Comparison of ENCODE assay signal across 19 cellular contexts in genomic region chr3:30292192-30292893, GRCh38.
DNase-seq lines count a peak whose midpoint lies in the region; ATAC-seq, FAIRE-seq and TF ChIP-seq lines count a peak whose summit lies in the region.
"Had no signal": no experiment of that assay in that cellular context is flagged by ENCODE, and none has a peak within 500 bp of the region (broad histone marks: within the 10 kb centered on the region; RNA-seq: fewer than 3 reads in every experiment).

No MANE protein-coding gene starts in this region.

- H3K9me3 ChIP-seq in K562 (replicated peaks; ENCODE audit: control insufficient read depth, insufficient read depth, low read depth, low read length) (no peaks in the 10 kb centered on the region), HepG2 (ENCODE audit: low read length) (no peaks in the 10 kb centered on the region)
- H3K9me3 ChIP-seq: colonic mucosa, transverse colon had no signal

- TF ChIP-seq RAD21 in K562 (CRISPR knock-in tag; conservative IDR thresholded peaks at IDR 0.05 in 1 of 2, IDR thresholded peaks at IDR 0.05 in 1 of 2): no peak
- TF ChIP-seq RAD21 in HepG2 (CRISPR knock-in tag; IDR thresholded peaks at IDR 0.05): no peak

- H3K4me2 ChIP-seq in K562 (ENCODE audit: insufficient read depth, low read length) (no peak overlapping the region), HepG2 (ENCODE audit: low read depth, low read length) (no peak overlapping the region)

- POLR2A ChIA-PET in K562 (lab: Yijun Ruan, JAX): interaction anchor here (0.7 kb wide), 1 partner anchor 41 kb away, joined by 3 read pairs; no protein-coding TSS in a partner anchor
- POLR2A ChIA-PET in HepG2 (lab: Yijun Ruan, JAX): interaction anchor here (1.3 to 1.9 kb wide), 2 partner anchors 16 to 33 kb away, joined by 4 to 5 read pairs; no protein-coding TSS in a partner anchor

- H3K27ac ChIP-seq in K562 (ENCODE audit: extremely low read depth, low read depth, low read length) (no peak overlapping the region), HepG2 (ENCODE audit: extremely low read length, insufficient read depth, low read length) (peak overlapping the region; percentile 4)
- H3K27ac ChIP-seq: colonic mucosa, transverse colon had no signal

- no peaks in the 10 kb centered on the region for H3K9me1 ChIP-seq in K562 (ENCODE audit: control insufficient read depth, insufficient read depth, low read length)

- H4K20me1 ChIP-seq in K562 (replicated peaks; ENCODE audit: control insufficient read depth, insufficient read depth, low read length) (no peaks in the 10 kb centered on the region), HepG2 (ENCODE audit: insufficient read depth, low read length) (no peaks in the 10 kb centered on the region)

- in situ Hi-C loops in KBM-7 (cut with MboI; ENCODE audit: low pct_unique_long_range_greater_than_20kb, low sequenced_read_pairs) (no loop called here), K562 (cut with MboI) (no loop called here), HepG2 (cut with HindIII; ENCODE audit: extremely low pct_ligation_motif_present, low pct_unique_long_range_greater_than_20kb) (no loop called here)

- H3K4me1 ChIP-seq in K562 (replicated peaks in 1 of 2; ENCODE audit: control insufficient read depth in 2 of 2, insufficient read depth in 2 of 2, low read length in 2 of 2): no peaks in the 10 kb centered on the region
- peaks cover 65% of the 10 kb centered on the region for H3K4me1 ChIP-seq in HepG2 (ENCODE audit: insufficient read depth, low read length)

- no peak overlapping the region for H3K4me3 ChIP-seq in K562
- H3K4me3 ChIP-seq in HepG2 (replicated peaks in 1 of 3; ENCODE audit: insufficient read depth in 1 of 3, low read depth in 2 of 3, low read length in 3 of 3): no peak overlapping the region
- H3K4me3 ChIP-seq: colonic mucosa, transverse colon had no signal

- no peaks in the 10 kb centered on the region for H3K27me3 ChIP-seq in K562 (ENCODE audit: control insufficient read depth in 2 of 2, insufficient read depth in 2 of 2, low read length in 2 of 2)
- H3K27me3 ChIP-seq in HepG2 (ENCODE audit: control insufficient read depth in 1 of 2, insufficient read depth in 2 of 2, low read length in 2 of 2): no peaks in the 10 kb centered on the region
- H3K27me3 ChIP-seq: colonic mucosa, transverse colon had no signal

- TF ChIP-seq POLR2A in K562 (conservative IDR thresholded peaks at IDR 0.05): no peak
- TF ChIP-seq POLR2A in HepG2 (IDR thresholded peaks at IDR 0.05; ENCODE audit: insufficient read depth in 1 of 2, low read depth in 2 of 2, low read length in 2 of 2): no peak

- CTCF ChIA-PET in K562 (lab: Yijun Ruan, JAX; ENCODE audit: low intra/inter-chr PET ratio) (no interaction called here), HepG2 (lab: Yijun Ruan, JAX; ENCODE audit: low intra/inter-chr PET ratio, low total read pairs) (no interaction called here)

- H2AFZ ChIP-seq in K562 (ENCODE audit: low read depth, low read length) (no peak overlapping the region), HepG2 (ENCODE audit: low read length) (no peak overlapping the region)

- DNase-seq in DMS53 treated with DMSO at 0.1 percent for 48 hours (lab: John Stamatoyannopoulos, UW; ENCODE audit: unreplicated experiment): peak; percentile 16
- DNase-seq in KBM-7: peak; percentile 54
- DNase-seq in K562 (ENCODE audit: extremely low read depth in 1 of 4, low spot score in 3 of 4): no peak
- DNase-seq in HepG2 (ENCODE audit: low spot score): peak; percentile 65
- no peak for DNase-seq in NCI-H2107 (lab: John Stamatoyannopoulos, UW)
- no peak for DNase-seq in NAMALWA (ENCODE audit: low spot score)
- DNase-seq: activated CD8-positive, alpha-beta T cell treated with anti-CD3 and anti-CD28 coated beads, Interleukin-2, amount 10 ng/mL, durations not matched to agents 7 days and 5 days; activated naive CD4-positive, alpha-beta T cell treated with anti-CD3 and anti-CD28 coated beads, Interleukin-2, amount 50 U/mL, for 16 hours; colonic mucosa; foreskin melanocyte; NCI-H1105 treated with DMSO at 0.1 percent for 48 hours; NCI-H82; nephron progenitor cell; small intestine; transverse colon had no signal

- no peaks in the 10 kb centered on the region for H3K36me3 ChIP-seq in K562 (ENCODE audit: control insufficient read depth, insufficient read depth, low read length)
- H3K36me3 ChIP-seq in HepG2 (replicated peaks in 1 of 2; ENCODE audit: control insufficient read depth in 1 of 2, insufficient read depth in 2 of 2, low read length in 2 of 2): no peaks in the 10 kb centered on the region
- H3K36me3 ChIP-seq: colonic mucosa, transverse colon had no signal

- FAIRE-seq in K562 (lab: Jason Lieb, UNC) (no peak), HepG2 (lab: Jason Lieb, UNC) (no peak)
- FAIRE-seq: D721Med, islet of Langerhans, small intestine had no signal

- TF ChIP-seq CTCF in K562 (IDR thresholded peaks at IDR 0.05 in 2 of 3, conservative IDR thresholded peaks at IDR 0.05 in 1 of 3; ENCODE audit: insufficient read depth in 2 of 3, low read depth in 1 of 3, low read length in 3 of 3) (no peak), HepG2 (CRISPR knock-in tag; IDR thresholded peaks at IDR 0.05) (no peak)

- intact Hi-C loops in K562 (cut with micrococcal nuclease): no loop called here
- intact Hi-C loops in HepG2 (cut with micrococcal nuclease; ENCODE audit: unreplicated experiment): loop anchor here (5.0 kb wide), 1 partner anchor 35 kb away; no protein-coding TSS in a partner anchor

- BruUV-seq in K562 (replicated peaks; lab: Mats Ljungman, UMichigan) (no TSS peak), HepG2 (replicated peaks; lab: Mats Ljungman, UMichigan) (no TSS peak)

- H3K9ac ChIP-seq in K562 (ENCODE audit: insufficient read depth in 1 of 2, low read depth in 2 of 2, low read length in 2 of 2): no peak overlapping the region
- H3K9ac ChIP-seq in HepG2 (ENCODE audit: insufficient read depth, low read depth, low read length): no peak overlapping the region

- H3K79me2 ChIP-seq in K562 (ENCODE audit: control insufficient read depth, insufficient read depth, low read length): no peaks in the 10 kb centered on the region
- no peaks in the 10 kb centered on the region for H3K79me2 ChIP-seq in HepG2 (ENCODE audit: insufficient read depth, low read length)

- ATAC-seq in K562 (no peak), HepG2 (no peak), GM21367 (IDR thresholded peaks at IDR 0.05; ENCODE audit: unreplicated experiment) (no peak), HG02571 (IDR thresholded peaks at IDR 0.05; ENCODE audit: unreplicated experiment) (no peak)
- ATAC-seq: activated CD8-positive, alpha-beta T cell treated with anti-CD3 and anti-CD28 coated beads, Interleukin-2, amount 10 ng/mL, durations not matched to agents 7 days and 5 days had no signal

- 0% methylated on average over 5 of the region's 5 CpGs for WGBS in K562 (ENCODE audit: insufficient coverage, low coverage, missing lambda C conversion rate)
- WGBS in HepG2 (ENCODE audit: low lambda C conversion rate): 79% methylated on average over 5 of the region's 5 CpGs

- TF ChIP-seq EP300 in K562 (IDR thresholded peaks at IDR 0.05; ENCODE audit: low read length) (no peak), HepG2 (IDR thresholded peaks at IDR 0.05; ENCODE audit: low read depth in 2 of 2, low read length in 2 of 2) (peak in 1 of 2 experiments; percentile 66; a peak in 1 of 4 replicates), HepG2 (CRISPR knock-in tag; IDR thresholded peaks at IDR 0.05; ENCODE audit: borderline replicate concordance) (peak; percentile 73; the same call in 1 of the 2 replicates)

TF ChIP-seq in K562, 482 proteins besides CTCF, POLR2A, EP300 and RAD21 (continues in another document):
- peak; percentile 46; the same call in 1 of the 2 replicates for TF ChIP-seq CEBPG (CRISPR knock-in tag; IDR thresholded peaks at IDR 0.05)
- TF ChIP-seq CEBPG (tag; conservative IDR thresholded peaks at IDR 0.05 in 1 of 2, IDR thresholded peaks at IDR 0.05 in 1 of 2): peak; percentile 58 to 78
- TF ChIP-seq SFPQ (IDR thresholded peaks at IDR 0.05; ENCODE audit: low read depth, low read length): no peak

TF ChIP-seq in HepG2, 621 proteins besides CTCF, POLR2A, EP300 and RAD21 (continues in another document):
- no peak for TF ChIP-seq ZNF770 (CRISPR knock-in tag; IDR thresholded peaks at IDR 0.05)
- TF ChIP-seq ZNF773 (CRISPR knock-in tag; IDR thresholded peaks at IDR 0.05; ENCODE audit: borderline replicate concordance): no peak
- 0 out of 2 replicates have a peak, but pooled peaks have one; percentile 1 for TF ChIP-seq SMYD3 (CRISPR knock-in tag; IDR thresholded peaks at IDR 0.05)
- no peak for TF ChIP-seq TBX2 (CRISPR knock-in tag; IDR thresholded peaks at IDR 0.05; ENCODE audit: borderline replicate concordance)
- TF ChIP-seq TFE3 (CRISPR knock-in tag; IDR thresholded peaks at IDR 0.05): peak; percentile 62
- no peak for TF ChIP-seq CHD4 (IDR thresholded peaks at IDR 0.05; ENCODE audit: borderline replicate concordance, low read length)
- TF ChIP-seq HOXA5 (CRISPR knock-in tag; IDR thresholded peaks at IDR 0.05): no peak
- TF ChIP-seq AGO1 (IDR thresholded peaks at IDR 0.05; ENCODE audit: low read depth, low read length, poor library complexity, severe bottlenecking): no peak
- TF ChIP-seq JUN (CRISPR knock-in tag; IDR thresholded peaks at IDR 0.05): no peak

Comparison
In these comparisons a context has a peak if more than half of its experiments do, and no peak if none do; other contexts are left out.
1. DNase-seq: peak in DMS53 treated with DMSO at 0.1 percent for 48 hours (single experiment), KBM-7 (single experiment) and HepG2 (single experiment); none in K562 (0 of 4), NCI-H2107 (single experiment) and NAMALWA (single experiment).